ENCODE assay signal across 25 cellular contexts in genomic region chrX:20591246-20591645, GRCh38.
"Had no signal": no experiment of that assay in that cellular context is flagged by ENCODE, and none has a peak within 500 bp of the region (broad histone marks: within the 10 kb centered on the region; RNA-seq: fewer than 3 reads in every experiment).

No MANE protein-coding gene starts in this region.

- ATAC-seq: effector memory CD8-positive, alpha-beta T cell; esophagus mucosa; gastrocnemius medialis; heart right ventricle; left cardiac atrium; lower lobe of right lung had no signal

- H3K4me1 Mint-ChIP-seq: memory B cell had no signal

- H3K27ac ChIP-seq: colonic mucosa, epithelial cell of prostate, esophagus squamous epithelium, gastrocnemius medialis, heart right ventricle, left ventricle myocardium inferior, lower lobe of right lung had no signal

- H3K27ac Mint-ChIP-seq: dendritic cell treated with granulocyte-macrophage colony-stimulating factor and Interleukin-4, amounts not matched to agents 40 ng/mL and 50 ng/mL, for 4 days; effector memory CD8-positive, alpha-beta T cell; endodermal cell; memory B cell had no signal

- H3K27me3 Mint-ChIP-seq: dendritic cell treated with granulocyte-macrophage colony-stimulating factor and Interleukin-4, amounts not matched to agents 40 ng/mL and 50 ng/mL, for 4 days; memory B cell had no signal

- H3K9me3 Mint-ChIP-seq: dendritic cell treated with granulocyte-macrophage colony-stimulating factor and Interleukin-4, amounts not matched to agents 40 ng/mL and 50 ng/mL, for 4 days; effector memory CD8-positive, alpha-beta T cell; memory B cell had no signal

- H3K36me3 ChIP-seq: colonic mucosa, esophagus squamous epithelium, gastrocnemius medialis, heart right ventricle, left ventricle myocardium inferior, lower lobe of right lung had no signal

- H3K4me1 ChIP-seq: colonic mucosa, esophagus squamous epithelium, gastrocnemius medialis, heart right ventricle, left ventricle myocardium inferior, lower lobe of right lung had no signal

- H3K4me3 Mint-ChIP-seq: dendritic cell treated with granulocyte-macrophage colony-stimulating factor and Interleukin-4, amounts not matched to agents 40 ng/mL and 50 ng/mL, for 4 days; effector memory CD8-positive, alpha-beta T cell; endodermal cell; memory B cell had no signal

- H3K9me3 ChIP-seq: colonic mucosa, esophagus squamous epithelium, gastrocnemius medialis, lower lobe of right lung had no signal

- DNase-seq: colonic mucosa; cortex of kidney; effector CD8-positive, alpha-beta T cell; effector memory CD8-positive, alpha-beta T cell; endodermal cell; erythroblast; esophagus squamous epithelium; foreskin fibroblast; foreskin melanocyte; gastrocnemius medialis; glutamatergic neuron; head of caudate nucleus; heart right ventricle; hippocampal formation; left cardiac atrium; left ventricle myocardium inferior; lower lobe of right lung; midbrain had no signal

- H3K4me3 ChIP-seq: colonic mucosa, esophagus squamous epithelium, gastrocnemius medialis, heart right ventricle, left ventricle myocardium inferior, lower lobe of right lung had no signal

- H3K27me3 ChIP-seq: colonic mucosa, esophagus squamous epithelium, gastrocnemius medialis had no signal

- H3K36me3 Mint-ChIP-seq: memory B cell had no signal

- FAIRE-seq: endometrium, islet of Langerhans, keratinocyte had no signal
